Comparison of ENCODE assay signal across 9 cellular contexts in the genomic region with DNA sequence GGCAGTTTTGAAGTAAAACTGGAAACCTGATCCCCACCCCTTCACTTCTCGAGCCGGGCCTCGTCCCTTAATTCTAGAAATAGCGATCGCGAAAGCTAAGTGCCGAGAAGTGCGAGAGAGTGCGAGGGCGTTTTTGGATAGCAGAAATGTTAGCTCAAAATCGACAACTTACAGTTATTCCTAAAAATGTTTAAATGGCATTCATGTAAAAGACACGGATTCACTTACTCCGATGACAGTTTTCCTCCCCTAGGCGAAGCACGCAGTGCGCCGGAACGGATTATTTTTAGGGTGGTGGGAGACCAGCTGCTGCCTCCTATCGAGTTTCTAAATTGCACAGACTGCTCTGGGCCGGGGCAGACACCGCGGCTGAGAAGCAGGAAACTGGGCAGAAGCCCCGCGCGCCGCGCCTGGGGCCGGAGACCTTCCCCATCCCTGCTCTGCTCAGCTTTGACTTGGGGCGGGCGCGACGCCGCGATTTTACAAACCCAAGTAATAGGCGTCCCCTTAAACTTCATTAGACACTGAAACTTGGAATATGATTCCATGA. TPM values are rescaled to one million over a fixed set of nuclear protein-coding genes. Genes with fewer than 3 reads are reported as not detected.
DNase-seq lines count a peak whose midpoint lies in the region; TF ChIP-seq lines count a peak whose summit lies in the region.
"Had no signal": no experiment of that assay in that cellular context is flagged by ENCODE, and none has a peak within 500 bp of the region (broad histone marks: within the 10 kb centered on the region; RNA-seq: fewer than 3 reads in every experiment).

Gene ABCC9 (minus strand): TSS at position 455 of the 550 bp plus-strand sequence. CDS start 4,752 bp downstream, outside the sequence.

- DNase-seq in Peyer's patch (no peak), middle frontal gyrus (ENCODE audit: extremely low spot score, low spot score) (peak; percentile 11), uterus (peak; percentile 63 to 71), NCI-H748 treated with DMSO at 0.1 percent for 48 hours (lab: John Stamatoyannopoulos, UW) (no peak), cerebellar nuclear complex (lab: John Stamatoyannopoulos, UW) (no peak)
- no peak for DNase-seq in activated CD4-positive, CD25-positive, alpha-beta regulatory T cell (lab: John Stamatoyannopoulos, UW)

- H3K36me3 ChIP-seq in Peyer's patch (no peaks in the 10 kb centered on the region), esophagus (ENCODE audit: control insufficient read depth in 2 of 2, insufficient read depth in 2 of 2, low read length in 1 of 2) (no peaks in the 10 kb centered on the region), uterus (no peaks in the 10 kb centered on the region)

- no peaks in the 10 kb centered on the region for H3K9me3 ChIP-seq in Peyer's patch
- H3K9me3 ChIP-seq in esophagus (ENCODE audit: control insufficient read depth in 2 of 2, insufficient read depth in 1 of 2, low read depth in 1 of 2, low read length in 1 of 2): peaks cover under 1 to 6% of the 10 kb centered on the region in 2 donors
- no peaks in the 10 kb centered on the region for H3K9me3 ChIP-seq in uterus

- H3K27ac ChIP-seq in Peyer's patch: peak within 1 kb of the TSS; percentile 6 to 77 (median 38)
- H3K27ac ChIP-seq in esophagus (ENCODE audit: low read depth in 2 of 2, low read length in 1 of 2): peak within 1 kb of the TSS; percentile 44 to 75
- H3K27ac ChIP-seq in uterus: peak within 1 kb of the TSS; percentile 91

- H3K27me3 ChIP-seq in Peyer's patch (peaks cover 0 to 7% of the 10 kb centered on the region in 2 donors), esophagus (ENCODE audit: control insufficient read depth in 1 of 2, insufficient read depth in 2 of 2, low read length in 2 of 2) (peaks cover 0 to 8% of the 10 kb centered on the region in 2 donors), uterus (no peaks in the 10 kb centered on the region)

- H3K4me3 ChIP-seq in GM08714 (ENCODE audit: low read length): peak within 1 kb of the TSS; percentile 29; the same call in 1 of the 2 replicates
- H3K4me3 ChIP-seq in Peyer's patch: peak within 1 kb of the TSS; percentile 2 to 49 (median 32)
- H3K4me3 ChIP-seq in esophagus (ENCODE audit: low read depth in 1 of 2, low read length in 2 of 2): peak within 1 kb of the TSS; percentile 40 to 42
- peak within 1 kb of the TSS; percentile 46 to 52 for H3K4me3 ChIP-seq in uterus

- TF ChIP-seq CTCF in Peyer's patch (IDR thresholded peaks at IDR 0.05): no peak
- TF ChIP-seq CTCF in uterus (IDR thresholded peaks at IDR 0.05): no peak

- intact Hi-C loops in uterus (cut with DNase I; ENCODE audit: low total_unique reads): loop anchor here (10.0 kb wide), 1 partner anchor 106 kb away; no protein-coding TSS in a partner anchor

- 3 to 4% methylated on average over 34 to 35 of the region's 35 CpGs for WGBS in esophagus, 2 donors

- TF ChIP-seq POLR2A in Peyer's patch (IDR thresholded peaks at IDR 0.05) (no peak), uterus (IDR thresholded peaks at IDR 0.05) (peak in 1 of 2 donors; percentile 45)

- peaks cover 0 to 5% (median 0%) of the 10 kb centered on the region in 4 donors for H3K4me1 ChIP-seq in Peyer's patch
- no peaks in the 10 kb centered on the region for H3K4me1 ChIP-seq in esophagus (ENCODE audit: control insufficient read depth in 2 of 2, insufficient read depth in 2 of 2, low read length in 1 of 2)
- H3K4me1 ChIP-seq in uterus: peaks cover 0 to 4% of the 10 kb centered on the region in 2 donors

RNA-seq across cellular contexts. Expression of gene ABCC9, which starts in this region (rescaled TPM):
- total RNA-seq in Peyer's patch (10 to 100 TPM in 1 of 4 donors, 1 to 10 TPM in 3; 2.4 to 14.9 (median 5.9) TPM), uterus (100 to 1,000 TPM in 2 of 4 donors, 10 to 100 TPM in 2; 39.7 to 118 (median 78.4) TPM)
- polyA plus RNA-seq in esophagus: 1 to 10 TPM in 1 of 2 donors, under 1 TPM in 1; 0.61 to 1.6 TPM
- polyA plus RNA-seq: IgD-negative memory B cell had no signal

Comparison
In these comparisons a context has a peak if more than half of its experiments do, and no peak if none do; other contexts are left out.
1. DNase-seq: peak in middle frontal gyrus (single experiment) and uterus (2 of 2); none in Peyer's patch (0 of 3), NCI-H748 treated with DMSO at 0.1 percent for 48 hours (single experiment), activated CD4-positive, CD25-positive, alpha-beta regulatory T cell (0 of 4) and cerebellar nuclear complex (0 of 2).
2. H3K27ac ChIP-seq: peak in every context shown above with its lines; median percentile 91 in uterus; 60 in esophagus; 38 in Peyer's patch.
3. Peak in every context shown above with its lines, with median percentiles within 50 percentile points of each other: H3K4me3 ChIP-seq.